1 cellular context compared by ENCODE assay signal in the genomic region with DNA sequence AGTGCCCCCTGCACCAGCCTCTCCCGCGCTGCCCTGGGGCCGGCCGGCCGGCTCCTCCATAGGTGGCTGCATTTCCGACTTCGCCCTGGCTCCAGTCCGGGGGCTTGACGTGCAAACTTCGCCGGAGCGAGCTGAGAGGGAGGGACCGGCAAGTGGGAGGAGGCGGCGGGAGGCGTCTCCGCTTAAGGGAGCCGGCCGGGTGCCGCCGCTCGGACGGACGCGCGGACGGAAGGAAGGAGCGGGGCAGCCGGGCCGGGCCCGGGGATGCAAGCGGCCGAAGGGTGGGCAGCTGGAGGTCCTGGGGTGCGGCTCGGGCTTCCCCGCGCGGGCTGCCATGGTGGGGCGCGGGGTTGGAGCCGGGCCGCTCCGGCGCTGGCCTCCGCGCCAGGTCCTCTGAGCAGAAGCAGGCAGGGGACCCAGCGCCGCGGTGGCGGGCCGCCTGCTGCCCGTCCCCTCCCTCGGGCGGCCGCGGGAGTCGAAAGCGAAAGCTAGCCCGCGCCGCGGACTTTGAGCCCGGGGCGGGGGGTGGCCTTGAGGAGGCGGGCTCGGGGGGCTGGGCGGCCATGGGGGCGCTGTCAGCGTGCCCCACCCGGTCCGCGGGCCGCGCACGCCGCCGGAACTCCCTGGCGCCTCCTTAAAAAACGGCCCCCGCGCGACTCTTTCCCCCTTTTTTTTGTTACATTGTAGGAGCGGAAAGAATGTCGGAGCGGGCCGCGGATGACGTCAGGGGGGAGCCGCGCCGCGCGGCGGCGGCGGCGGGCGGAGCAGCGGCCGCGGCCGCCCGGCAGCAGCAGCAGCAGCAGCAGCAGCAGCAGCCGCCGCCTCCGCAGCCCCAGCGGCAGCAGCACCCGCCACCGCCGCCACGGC.
TF ChIP-seq lines count a peak whose summit lies in the region.

A gene (minus strand): TSS at position 483 of the 867 bp plus-strand sequence.

TF ChIP-seq in HepG2, 621 proteins besides CTCF, POLR2A, EP300 and RAD21 (continued from another document and continues in another):
- TF ChIP-seq, protein P1, sequence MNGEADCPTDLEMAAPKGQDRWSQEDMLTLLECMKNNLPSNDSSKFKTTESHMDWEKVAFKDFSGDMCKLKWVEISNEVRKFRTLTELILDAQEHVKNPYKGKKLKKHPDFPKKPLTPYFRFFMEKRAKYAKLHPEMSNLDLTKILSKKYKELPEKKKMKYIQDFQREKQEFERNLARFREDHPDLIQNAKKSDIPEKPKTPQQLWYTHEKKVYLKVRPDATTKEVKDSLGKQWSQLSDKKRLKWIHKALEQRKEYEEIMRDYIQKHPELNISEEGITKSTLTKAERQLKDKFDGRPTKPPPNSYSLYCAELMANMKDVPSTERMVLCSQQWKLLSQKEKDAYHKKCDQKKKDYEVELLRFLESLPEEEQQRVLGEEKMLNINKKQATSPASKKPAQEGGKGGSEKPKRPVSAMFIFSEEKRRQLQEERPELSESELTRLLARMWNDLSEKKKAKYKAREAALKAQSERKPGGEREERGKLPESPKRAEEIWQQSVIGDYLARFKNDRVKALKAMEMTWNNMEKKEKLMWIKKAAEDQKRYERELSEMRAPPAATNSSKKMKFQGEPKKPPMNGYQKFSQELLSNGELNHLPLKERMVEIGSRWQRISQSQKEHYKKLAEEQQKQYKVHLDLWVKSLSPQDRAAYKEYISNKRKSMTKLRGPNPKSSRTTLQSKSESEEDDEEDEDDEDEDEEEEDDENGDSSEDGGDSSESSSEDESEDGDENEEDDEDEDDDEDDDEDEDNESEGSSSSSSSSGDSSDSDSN (CRISPR knock-in tag; IDR thresholded peaks at IDR 0.05) = peak; percentile 97
- TF ChIP-seq, protein P2, sequence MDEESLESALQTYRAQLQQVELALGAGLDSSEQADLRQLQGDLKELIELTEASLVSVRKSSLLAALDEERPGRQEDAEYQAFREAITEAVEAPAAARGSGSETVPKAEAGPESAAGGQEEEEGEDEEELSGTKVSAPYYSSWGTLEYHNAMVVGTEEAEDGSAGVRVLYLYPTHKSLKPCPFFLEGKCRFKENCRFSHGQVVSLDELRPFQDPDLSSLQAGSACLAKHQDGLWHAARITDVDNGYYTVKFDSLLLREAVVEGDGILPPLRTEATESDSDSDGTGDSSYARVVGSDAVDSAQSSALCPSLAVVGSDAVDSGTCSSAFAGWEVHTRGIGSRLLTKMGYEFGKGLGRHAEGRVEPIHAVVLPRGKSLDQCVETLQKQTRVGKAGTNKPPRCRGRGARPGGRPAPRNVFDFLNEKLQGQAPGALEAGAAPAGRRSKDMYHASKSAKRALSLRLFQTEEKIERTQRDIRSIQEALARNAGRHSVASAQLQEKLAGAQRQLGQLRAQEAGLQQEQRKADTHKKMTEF (CRISPR knock-in tag; IDR thresholded peaks at IDR 0.05) = peak; percentile 60
- 0 out of 2 replicates have a peak, but pooled peaks have one; percentile 44 for TF ChIP-seq PHF21A (CRISPR knock-in tag; IDR thresholded peaks at IDR 0.05)
- TF ChIP-seq YEATS4 (CRISPR knock-in tag; IDR thresholded peaks at IDR 0.05; ENCODE audit: borderline replicate concordance) = peak; percentile 50; the same call in 1 of the 2 replicates
- TF ChIP-seq ZFP37 (CRISPR knock-in tag; IDR thresholded peaks at IDR 0.05; ENCODE audit: borderline replicate concordance) = no peak
- TF ChIP-seq CEBPB (IDR thresholded peaks at IDR 0.05; ENCODE audit: borderline replicate concordance, low read depth, low read length) = no peak
- no peak for TF ChIP-seq NFE2L1 (CRISPR knock-in tag; IDR thresholded peaks at IDR 0.05; ENCODE audit: borderline replicate concordance)
- TF ChIP-seq, protein P3, sequence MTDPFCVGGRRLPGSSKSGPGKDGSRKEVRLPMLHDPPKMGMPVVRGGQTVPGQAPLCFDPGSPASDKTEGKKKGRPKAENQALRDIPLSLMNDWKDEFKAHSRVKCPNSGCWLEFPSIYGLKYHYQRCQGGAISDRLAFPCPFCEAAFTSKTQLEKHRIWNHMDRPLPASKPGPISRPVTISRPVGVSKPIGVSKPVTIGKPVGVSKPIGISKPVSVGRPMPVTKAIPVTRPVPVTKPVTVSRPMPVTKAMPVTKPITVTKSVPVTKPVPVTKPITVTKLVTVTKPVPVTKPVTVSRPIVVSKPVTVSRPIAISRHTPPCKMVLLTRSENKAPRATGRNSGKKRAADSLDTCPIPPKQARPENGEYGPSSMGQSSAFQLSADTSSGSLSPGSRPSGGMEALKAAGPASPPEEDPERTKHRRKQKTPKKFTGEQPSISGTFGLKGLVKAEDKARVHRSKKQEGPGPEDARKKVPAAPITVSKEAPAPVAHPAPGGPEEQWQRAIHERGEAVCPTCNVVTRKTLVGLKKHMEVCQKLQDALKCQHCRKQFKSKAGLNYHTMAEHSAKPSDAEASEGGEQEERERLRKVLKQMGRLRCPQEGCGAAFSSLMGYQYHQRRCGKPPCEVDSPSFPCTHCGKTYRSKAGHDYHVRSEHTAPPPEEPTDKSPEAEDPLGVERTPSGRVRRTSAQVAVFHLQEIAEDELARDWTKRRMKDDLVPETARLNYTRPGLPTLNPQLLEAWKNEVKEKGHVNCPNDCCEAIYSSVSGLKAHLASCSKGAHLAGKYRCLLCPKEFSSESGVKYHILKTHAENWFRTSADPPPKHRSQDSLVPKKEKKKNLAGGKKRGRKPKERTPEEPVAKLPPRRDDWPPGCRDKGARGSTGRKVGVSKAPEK (CRISPR knock-in tag; IDR thresholded peaks at IDR 0.05; ENCODE audit: borderline replicate concordance) = no peak
- TF ChIP-seq RBAK (CRISPR knock-in tag; IDR thresholded peaks at IDR 0.05) = no peak
- TF ChIP-seq, protein P4, sequence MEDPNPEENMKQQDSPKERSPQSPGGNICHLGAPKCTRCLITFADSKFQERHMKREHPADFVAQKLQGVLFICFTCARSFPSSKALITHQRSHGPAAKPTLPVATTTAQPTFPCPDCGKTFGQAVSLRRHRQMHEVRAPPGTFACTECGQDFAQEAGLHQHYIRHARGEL (CRISPR knock-in tag; IDR thresholded peaks at IDR 0.05) = no peak
- no peak for TF ChIP-seq TMF1 (CRISPR knock-in tag; IDR thresholded peaks at IDR 0.05; ENCODE audit: low read depth)
- TF ChIP-seq, protein P5, sequence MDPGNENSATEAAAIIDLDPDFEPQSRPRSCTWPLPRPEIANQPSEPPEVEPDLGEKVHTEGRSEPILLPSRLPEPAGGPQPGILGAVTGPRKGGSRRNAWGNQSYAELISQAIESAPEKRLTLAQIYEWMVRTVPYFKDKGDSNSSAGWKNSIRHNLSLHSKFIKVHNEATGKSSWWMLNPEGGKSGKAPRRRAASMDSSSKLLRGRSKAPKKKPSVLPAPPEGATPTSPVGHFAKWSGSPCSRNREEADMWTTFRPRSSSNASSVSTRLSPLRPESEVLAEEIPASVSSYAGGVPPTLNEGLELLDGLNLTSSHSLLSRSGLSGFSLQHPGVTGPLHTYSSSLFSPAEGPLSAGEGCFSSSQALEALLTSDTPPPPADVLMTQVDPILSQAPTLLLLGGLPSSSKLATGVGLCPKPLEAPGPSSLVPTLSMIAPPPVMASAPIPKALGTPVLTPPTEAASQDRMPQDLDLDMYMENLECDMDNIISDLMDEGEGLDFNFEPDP (CRISPR knock-in tag; conservative IDR thresholded peaks at IDR 0.05) = no peak
- no peak for TF ChIP-seq BCL6 (CRISPR knock-in tag; IDR thresholded peaks at IDR 0.05)
- peak; percentile 87 for TF ChIP-seq SAP130 (CRISPR knock-in tag; IDR thresholded peaks at IDR 0.05; ENCODE audit: low read depth)
- no peak for TF ChIP-seq JUND (CRISPR knock-in tag; IDR thresholded peaks at IDR 0.05)
- TF ChIP-seq ZNF614 (CRISPR knock-in tag; IDR thresholded peaks at IDR 0.05; ENCODE audit: borderline replicate concordance) = peak; percentile 28; the same call in 1 of the 2 replicates
- no peak for TF ChIP-seq SP4 (CRISPR knock-in tag; IDR thresholded peaks at IDR 0.05)
- no peak for TF ChIP-seq SRF (IDR thresholded peaks at IDR 0.05; ENCODE audit: low read depth, low read length)
- TF ChIP-seq POLR2AphosphoS2 (IDR thresholded peaks at IDR 0.05; ENCODE audit: low read depth, low read length) = no peak
- no peak for TF ChIP-seq ZNF776 (CRISPR knock-in tag; IDR thresholded peaks at IDR 0.05)
- TF ChIP-seq SIX1 (CRISPR knock-in tag; IDR thresholded peaks at IDR 0.05; ENCODE audit: borderline replicate concordance) = no peak
- TF ChIP-seq, protein P6, sequence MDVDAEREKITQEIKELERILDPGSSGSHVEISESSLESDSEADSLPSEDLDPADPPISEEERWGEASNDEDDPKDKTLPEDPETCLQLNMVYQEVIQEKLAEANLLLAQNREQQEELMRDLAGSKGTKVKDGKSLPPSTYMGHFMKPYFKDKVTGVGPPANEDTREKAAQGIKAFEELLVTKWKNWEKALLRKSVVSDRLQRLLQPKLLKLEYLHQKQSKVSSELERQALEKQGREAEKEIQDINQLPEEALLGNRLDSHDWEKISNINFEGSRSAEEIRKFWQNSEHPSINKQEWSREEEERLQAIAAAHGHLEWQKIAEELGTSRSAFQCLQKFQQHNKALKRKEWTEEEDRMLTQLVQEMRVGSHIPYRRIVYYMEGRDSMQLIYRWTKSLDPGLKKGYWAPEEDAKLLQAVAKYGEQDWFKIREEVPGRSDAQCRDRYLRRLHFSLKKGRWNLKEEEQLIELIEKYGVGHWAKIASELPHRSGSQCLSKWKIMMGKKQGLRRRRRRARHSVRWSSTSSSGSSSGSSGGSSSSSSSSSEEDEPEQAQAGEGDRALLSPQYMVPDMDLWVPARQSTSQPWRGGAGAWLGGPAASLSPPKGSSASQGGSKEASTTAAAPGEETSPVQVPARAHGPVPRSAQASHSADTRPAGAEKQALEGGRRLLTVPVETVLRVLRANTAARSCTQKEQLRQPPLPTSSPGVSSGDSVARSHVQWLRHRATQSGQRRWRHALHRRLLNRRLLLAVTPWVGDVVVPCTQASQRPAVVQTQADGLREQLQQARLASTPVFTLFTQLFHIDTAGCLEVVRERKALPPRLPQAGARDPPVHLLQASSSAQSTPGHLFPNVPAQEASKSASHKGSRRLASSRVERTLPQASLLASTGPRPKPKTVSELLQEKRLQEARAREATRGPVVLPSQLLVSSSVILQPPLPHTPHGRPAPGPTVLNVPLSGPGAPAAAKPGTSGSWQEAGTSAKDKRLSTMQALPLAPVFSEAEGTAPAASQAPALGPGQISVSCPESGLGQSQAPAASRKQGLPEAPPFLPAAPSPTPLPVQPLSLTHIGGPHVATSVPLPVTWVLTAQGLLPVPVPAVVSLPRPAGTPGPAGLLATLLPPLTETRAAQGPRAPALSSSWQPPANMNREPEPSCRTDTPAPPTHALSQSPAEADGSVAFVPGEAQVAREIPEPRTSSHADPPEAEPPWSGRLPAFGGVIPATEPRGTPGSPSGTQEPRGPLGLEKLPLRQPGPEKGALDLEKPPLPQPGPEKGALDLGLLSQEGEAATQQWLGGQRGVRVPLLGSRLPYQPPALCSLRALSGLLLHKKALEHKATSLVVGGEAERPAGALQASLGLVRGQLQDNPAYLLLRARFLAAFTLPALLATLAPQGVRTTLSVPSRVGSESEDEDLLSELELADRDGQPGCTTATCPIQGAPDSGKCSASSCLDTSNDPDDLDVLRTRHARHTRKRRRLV (CRISPR knock-in tag; IDR thresholded peaks at IDR 0.05) = no peak
- no peak for TF ChIP-seq FOXP1 (IDR thresholded peaks at IDR 0.05)
- TF ChIP-seq FOXP1 (CRISPR knock-in tag; IDR thresholded peaks at IDR 0.05) = no peak
- TF ChIP-seq, protein P7, sequence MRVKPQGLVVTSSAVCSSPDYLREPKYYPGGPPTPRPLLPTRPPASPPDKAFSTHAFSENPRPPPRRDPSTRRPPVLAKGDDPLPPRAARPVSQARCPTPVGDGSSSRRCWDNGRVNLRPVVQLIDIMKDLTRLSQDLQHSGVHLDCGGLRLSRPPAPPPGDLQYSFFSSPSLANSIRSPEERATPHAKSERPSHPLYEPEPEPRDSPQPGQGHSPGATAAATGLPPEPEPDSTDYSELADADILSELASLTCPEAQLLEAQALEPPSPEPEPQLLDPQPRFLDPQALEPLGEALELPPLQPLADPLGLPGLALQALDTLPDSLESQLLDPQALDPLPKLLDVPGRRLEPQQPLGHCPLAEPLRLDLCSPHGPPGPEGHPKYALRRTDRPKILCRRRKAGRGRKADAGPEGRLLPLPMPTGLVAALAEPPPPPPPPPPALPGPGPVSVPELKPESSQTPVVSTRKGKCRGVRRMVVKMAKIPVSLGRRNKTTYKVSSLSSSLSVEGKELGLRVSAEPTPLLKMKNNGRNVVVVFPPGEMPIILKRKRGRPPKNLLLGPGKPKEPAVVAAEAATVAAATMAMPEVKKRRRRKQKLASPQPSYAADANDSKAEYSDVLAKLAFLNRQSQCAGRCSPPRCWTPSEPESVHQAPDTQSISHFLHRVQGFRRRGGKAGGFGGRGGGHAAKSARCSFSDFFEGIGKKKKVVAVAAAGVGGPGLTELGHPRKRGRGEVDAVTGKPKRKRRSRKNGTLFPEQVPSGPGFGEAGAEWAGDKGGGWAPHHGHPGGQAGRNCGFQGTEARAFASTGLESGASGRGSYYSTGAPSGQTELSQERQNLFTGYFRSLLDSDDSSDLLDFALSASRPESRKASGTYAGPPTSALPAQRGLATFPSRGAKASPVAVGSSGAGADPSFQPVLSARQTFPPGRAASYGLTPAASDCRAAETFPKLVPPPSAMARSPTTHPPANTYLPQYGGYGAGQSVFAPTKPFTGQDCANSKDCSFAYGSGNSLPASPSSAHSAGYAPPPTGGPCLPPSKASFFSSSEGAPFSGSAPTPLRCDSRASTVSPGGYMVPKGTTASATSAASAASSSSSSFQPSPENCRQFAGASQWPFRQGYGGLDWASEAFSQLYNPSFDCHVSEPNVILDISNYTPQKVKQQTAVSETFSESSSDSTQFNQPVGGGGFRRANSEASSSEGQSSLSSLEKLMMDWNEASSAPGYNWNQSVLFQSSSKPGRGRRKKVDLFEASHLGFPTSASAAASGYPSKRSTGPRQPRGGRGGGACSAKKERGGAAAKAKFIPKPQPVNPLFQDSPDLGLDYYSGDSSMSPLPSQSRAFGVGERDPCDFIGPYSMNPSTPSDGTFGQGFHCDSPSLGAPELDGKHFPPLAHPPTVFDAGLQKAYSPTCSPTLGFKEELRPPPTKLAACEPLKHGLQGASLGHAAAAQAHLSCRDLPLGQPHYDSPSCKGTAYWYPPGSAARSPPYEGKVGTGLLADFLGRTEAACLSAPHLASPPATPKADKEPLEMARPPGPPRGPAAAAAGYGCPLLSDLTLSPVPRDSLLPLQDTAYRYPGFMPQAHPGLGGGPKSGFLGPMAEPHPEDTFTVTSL (CRISPR knock-in tag; IDR thresholded peaks at IDR 0.05; ENCODE audit: borderline replicate concordance) = no peak
- no peak for TF ChIP-seq CENPT (CRISPR knock-in tag; IDR thresholded peaks at IDR 0.05; ENCODE audit: low read depth)
- TF ChIP-seq ZNF839 (CRISPR knock-in tag; IDR thresholded peaks at IDR 0.05; ENCODE audit: borderline replicate concordance) = no peak
- TF ChIP-seq REL (CRISPR knock-in tag; conservative IDR thresholded peaks at IDR 0.05) = no peak
- TF ChIP-seq ZNF761 (CRISPR knock-in tag; conservative IDR thresholded peaks at IDR 0.05) = peak; percentile 80
- TF ChIP-seq ZNF878 (CRISPR knock-in tag; IDR thresholded peaks at IDR 0.05) = no peak
- no peak for TF ChIP-seq ZNF333 (CRISPR knock-in tag; IDR thresholded peaks at IDR 0.05; ENCODE audit: borderline replicate concordance)
- no peak for TF ChIP-seq TRIM24 (CRISPR knock-in tag; IDR thresholded peaks at IDR 0.05)
- 0 out of 2 replicates have a peak, but pooled peaks have one; percentile 37 for TF ChIP-seq ZNF383 (CRISPR knock-in tag; IDR thresholded peaks at IDR 0.05; ENCODE audit: borderline replicate concordance)
- TF ChIP-seq, protein P8, sequence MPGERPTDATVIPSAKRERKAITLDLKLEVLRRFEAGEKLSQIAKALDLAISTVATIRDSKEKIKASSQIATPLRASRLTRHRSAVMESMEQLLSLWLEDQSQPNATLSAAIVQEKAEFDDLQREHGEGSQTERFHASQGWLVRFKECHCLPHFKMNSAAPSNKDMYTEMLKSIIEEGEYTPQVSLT (CRISPR knock-in tag; IDR thresholded peaks at IDR 0.05; ENCODE audit: borderline replicate concordance, low read depth) = no peak
- TF ChIP-seq ZNF33A (CRISPR knock-in tag; IDR thresholded peaks at IDR 0.05; ENCODE audit: borderline replicate concordance) = no peak
- TF ChIP-seq RFX3 (CRISPR knock-in tag; IDR thresholded peaks at IDR 0.05) = no peak
- TF ChIP-seq MYC (CRISPR knock-in tag; IDR thresholded peaks at IDR 0.05; ENCODE audit: borderline replicate concordance) = peak; percentile 60; the same call in 1 of the 2 replicates
- no peak for TF ChIP-seq ZFP36L2 (CRISPR knock-in tag; IDR thresholded peaks at IDR 0.05)
- TF ChIP-seq ZNF777 (CRISPR knock-in tag; IDR thresholded peaks at IDR 0.05) = peak; percentile 90
